Comparison of ENCODE assay signal across 17 cellular contexts in the genomic region with DNA sequence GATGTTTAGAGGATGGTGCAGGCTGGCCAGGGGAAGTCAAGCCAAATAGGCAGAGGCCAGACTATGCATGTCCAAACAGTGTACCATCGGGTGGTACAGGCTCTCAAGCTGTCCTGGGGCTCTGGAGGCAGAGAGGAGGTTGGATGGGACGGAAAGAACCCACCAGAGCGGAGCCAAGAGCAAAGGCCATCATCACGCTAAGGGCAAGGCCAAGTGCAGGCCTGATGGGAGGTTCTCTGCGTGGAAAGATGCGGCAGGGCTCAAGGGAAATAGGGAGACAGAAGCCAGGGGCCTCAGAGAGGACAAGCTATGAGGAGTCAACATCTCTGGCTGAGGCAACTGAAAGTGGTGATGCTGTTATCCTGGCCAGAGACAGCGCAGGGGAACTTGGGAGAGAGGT.
"Had no signal": no experiment of that assay in that cellular context is flagged by ENCODE, and none has a peak within 500 bp of the region (broad histone marks: within the 10 kb centered on the region; RNA-seq: fewer than 3 reads in every experiment).

No MANE protein-coding gene starts in this region.

- H3K27ac ChIP-seq: gastroesophageal sphincter, heart right ventricle, parathyroid adenoma, uterus, WERI-Rb-1 had no signal

- H3K36me3 ChIP-seq: gastroesophageal sphincter, heart right ventricle, uterus, WERI-Rb-1 had no signal

- H3K4me3 ChIP-seq: gastroesophageal sphincter, heart right ventricle, mucosa of descending colon, uterus had no signal

- H3K9me3 ChIP-seq: gastroesophageal sphincter, mucosa of descending colon, uterus had no signal

- ATAC-seq: activated naive CD4-positive, alpha-beta T cell treated with anti-CD3 and anti-CD28 coated beads, Interleukin-2, amount 50 U/mL, for 72 hours; activated T-cell treated with anti-CD3 and anti-CD28 coated beads, Interleukin-2, amount 50 U/mL, for 4 hours; gastroesophageal sphincter; heart right ventricle; left colon; mucosa of descending colon; naive thymus-derived CD4-positive, alpha-beta T cell; stimulated activated effector memory CD8-positive, alpha-beta T cell treated with anti-CD3 and anti-CD28 coated beads, Interleukin-12 subunit alpha, Interleukin-12 subunit beta, amount 100 ng/mL, for 72 hours; T-cell had no signal

- H3K79me2 ChIP-seq: parathyroid adenoma had no signal

- H2AFZ ChIP-seq: parathyroid adenoma had no signal

- DNase-seq: activated CD4-positive, alpha-beta memory T cell treated with anti-CD3 and anti-CD28 coated beads for 36 hours; activated effector memory CD4-positive, alpha-beta T cell treated with anti-CD3 and anti-CD28 coated beads, Interleukin-2, amount 50 U/mL, for 16 hours; activated T-cell treated with anti-CD3 and anti-CD28 coated beads, Interleukin-2, amount 50 U/mL, for 4 hours; central memory CD4-positive, alpha-beta T cell; effector CD8-positive, alpha-beta T cell; heart right ventricle; left colon; mucosa of descending colon; naive thymus-derived CD4-positive, alpha-beta T cell; stimulated activated CD4-positive, alpha-beta T cell treated with anti-CD3 and anti-CD28 coated beads, Interleukin-12 subunit alpha, Interleukin-12 subunit beta, amount 100 ng/mL, for 4 hours; T-cell; WERI-Rb-1 had no signal

- H3K9ac ChIP-seq: parathyroid adenoma had no signal

- H3K4me1 ChIP-seq: gastroesophageal sphincter, heart right ventricle, parathyroid adenoma, uterus had no signal

- H3K27me3 ChIP-seq: uterus had no signal
